In genomic region chr19:10105241-10106099, GRCh38 we compare ENCODE assay signal across 8 cellular contexts. TPM values are rescaled to one million over a fixed set of nuclear protein-coding genes. Genes with fewer than 3 reads are reported as not detected.
A peak's percentile ranks its signal among the peaks of the same experiment; 100 is the strongest.
DNase-seq lines count a peak whose midpoint lies in the region; ATAC-seq and TF ChIP-seq lines count a peak whose summit lies in the region.

No MANE protein-coding gene starts in this region.

- H3K27ac ChIP-seq in lower lobe of right lung = peak overlapping the region; percentile 88

- H3K4me3 Mint-ChIP-seq in activated T-cell treated with anti-CD3 and anti-CD28 coated beads, Interleukin-2, amount 50 U/mL, for 4 hours = peak overlapping the region; percentile 97

- intact Hi-C loops in lower lobe of right lung (cut with DNase I) = no loop called here

- H3K27me3 ChIP-seq in lower lobe of right lung (ENCODE audit: low read depth) = no peaks in the 10 kb centered on the region

- no peak for TF ChIP-seq CTCF in lower lobe of right lung (IDR thresholded peaks at IDR 0.05)

- DNase-seq in KG1 (lab: John Stamatoyannopoulos, UW) (peak; percentile 51), lower lobe of right lung (no peak), midbrain (lab: John Stamatoyannopoulos, UW) (no peak), mucosa of gallbladder (ENCODE audit: low spot score) (no peak), amygdala (lab: John Stamatoyannopoulos, UW) (no peak)
- peak; percentile 80 for DNase-seq in activated T-cell treated with anti-CD3 and anti-CD28 coated beads, Interleukin-2, amount 50 U/mL, for 4 hours
- peak; percentile 80 to 88 for DNase-seq in stimulated activated CD8-positive, alpha-beta memory T cell treated with anti-CD3 and anti-CD28 coated beads, Interleukin-7, amount 100 ng/mL, for 4 hours (ENCODE audit: low read depth in 2 of 2)

- H3K9me3 Mint-ChIP-seq in activated T-cell treated with anti-CD3 and anti-CD28 coated beads, Interleukin-2, amount 50 U/mL, for 4 hours = no peaks in the 10 kb centered on the region

- peaks cover 25% of the 10 kb centered on the region for H3K4me1 ChIP-seq in lower lobe of right lung

- ATAC-seq in GM21381 (IDR thresholded peaks at IDR 0.05; ENCODE audit: unreplicated experiment) = peak; percentile 16
- ATAC-seq in activated T-cell treated with anti-CD3 and anti-CD28 coated beads, Interleukin-2, amount 50 U/mL, for 4 hours = peak; percentile 53 to 66
- ATAC-seq in lower lobe of right lung = no peak

- H3K4me3 ChIP-seq in lower lobe of right lung = peak overlapping the region; percentile 97

- peaks cover 24% of the 10 kb centered on the region for H3K36me3 Mint-ChIP-seq in activated T-cell treated with anti-CD3 and anti-CD28 coated beads, Interleukin-2, amount 50 U/mL, for 4 hours (ENCODE audit: insufficient read depth)

- H3K9me3 ChIP-seq in lower lobe of right lung = no peaks in the 10 kb centered on the region

- H3K27me3 Mint-ChIP-seq in activated T-cell treated with anti-CD3 and anti-CD28 coated beads, Interleukin-2, amount 50 U/mL, for 4 hours (ENCODE audit: low read depth) = no peaks in the 10 kb centered on the region

- H3K4me1 Mint-ChIP-seq in activated T-cell treated with anti-CD3 and anti-CD28 coated beads, Interleukin-2, amount 50 U/mL, for 4 hours (ENCODE audit: low read depth) = peaks cover 61% of the 10 kb centered on the region

- H3K36me3 ChIP-seq in lower lobe of right lung = peaks cover 33% of the 10 kb centered on the region

RNA-seq across cellular contexts. Expression of gene PPAN, which starts 0.7 kb away (rescaled TPM):
- 100 to 1,000 TPM; 479 to 497 (median 489) TPM for total RNA-seq in activated T-cell treated with anti-CD3 and anti-CD28 coated beads, Interleukin-2, amount 50 U/mL, for 4 hours
- total RNA-seq in lower lobe of right lung (30.8 TPM), mucosa of gallbladder (35.0 TPM)

RNA-seq across cellular contexts. Expression of gene ANGPTL6, which starts 3.0 kb away (rescaled TPM):
- 10 to 100 TPM in 1 of 3 donors, 1 to 10 TPM in 2; 9.2 to 11.0 (median 9.2) TPM for total RNA-seq in activated T-cell treated with anti-CD3 and anti-CD28 coated beads, Interleukin-2, amount 50 U/mL, for 4 hours
- total RNA-seq in lower lobe of right lung (0.44 TPM), mucosa of gallbladder (1.2 TPM)

RNA-seq across cellular contexts. Expression of gene P2RY11, which starts 6.0 kb away (rescaled TPM):
- 10 to 100 TPM; 74.8 to 87.5 (median 82.6) TPM for total RNA-seq in activated T-cell treated with anti-CD3 and anti-CD28 coated beads, Interleukin-2, amount 50 U/mL, for 4 hours
- total RNA-seq in lower lobe of right lung (15.6 TPM), mucosa of gallbladder (17.8 TPM)

RNA-seq across cellular contexts. Expression of gene EIF3G, which starts 14.2 kb away (rescaled TPM):
- total RNA-seq in activated T-cell treated with anti-CD3 and anti-CD28 coated beads, Interleukin-2, amount 50 U/mL, for 4 hours = 100 to 1,000 TPM; 503 to 538 (median 523) TPM
- total RNA-seq in lower lobe of right lung = 158 TPM
- 227 TPM for total RNA-seq in mucosa of gallbladder

RNA-seq across cellular contexts. Expression of gene SHFL, which starts 19.4 kb away (rescaled TPM):
- 10 to 100 TPM; 20.1 to 26.8 (median 26.2) TPM for total RNA-seq in activated T-cell treated with anti-CD3 and anti-CD28 coated beads, Interleukin-2, amount 50 U/mL, for 4 hours
- 43.4 TPM for total RNA-seq in lower lobe of right lung
- total RNA-seq in mucosa of gallbladder = 71.4 TPM

Comparison
In these comparisons a context has a peak if more than half of its experiments do, and no peak if none do; other contexts are left out.
1. ATAC-seq: peak in GM21381 (single experiment) and activated T-cell treated with anti-CD3 and anti-CD28 coated beads, Interleukin-2, amount 50 U/mL, for 4 hours (2 of 2); none in lower lobe of right lung (0 of 2).
2. DNase-seq: peak in KG1 (single experiment), activated T-cell treated with anti-CD3 and anti-CD28 coated beads, Interleukin-2, amount 50 U/mL, for 4 hours (single experiment) and stimulated activated CD8-positive, alpha-beta memory T cell treated with anti-CD3 and anti-CD28 coated beads, Interleukin-7, amount 100 ng/mL, for 4 hours (2 of 2); none in lower lobe of right lung (single experiment), midbrain (single experiment), mucosa of gallbladder (single experiment) and amygdala (0 of 56).
3. RNA of gene PPAN, which starts 0.7 kb away (total RNA-seq): 479 to 497 TPM in activated T-cell treated with anti-CD3 and anti-CD28 coated beads, Interleukin-2, amount 50 U/mL, for 4 hours; 35.0 TPM in mucosa of gallbladder (single experiment) and 30.8 TPM in lower lobe of right lung (single experiment); every median in the first group is over 10 times any median in the second.